In the genomic region with DNA sequence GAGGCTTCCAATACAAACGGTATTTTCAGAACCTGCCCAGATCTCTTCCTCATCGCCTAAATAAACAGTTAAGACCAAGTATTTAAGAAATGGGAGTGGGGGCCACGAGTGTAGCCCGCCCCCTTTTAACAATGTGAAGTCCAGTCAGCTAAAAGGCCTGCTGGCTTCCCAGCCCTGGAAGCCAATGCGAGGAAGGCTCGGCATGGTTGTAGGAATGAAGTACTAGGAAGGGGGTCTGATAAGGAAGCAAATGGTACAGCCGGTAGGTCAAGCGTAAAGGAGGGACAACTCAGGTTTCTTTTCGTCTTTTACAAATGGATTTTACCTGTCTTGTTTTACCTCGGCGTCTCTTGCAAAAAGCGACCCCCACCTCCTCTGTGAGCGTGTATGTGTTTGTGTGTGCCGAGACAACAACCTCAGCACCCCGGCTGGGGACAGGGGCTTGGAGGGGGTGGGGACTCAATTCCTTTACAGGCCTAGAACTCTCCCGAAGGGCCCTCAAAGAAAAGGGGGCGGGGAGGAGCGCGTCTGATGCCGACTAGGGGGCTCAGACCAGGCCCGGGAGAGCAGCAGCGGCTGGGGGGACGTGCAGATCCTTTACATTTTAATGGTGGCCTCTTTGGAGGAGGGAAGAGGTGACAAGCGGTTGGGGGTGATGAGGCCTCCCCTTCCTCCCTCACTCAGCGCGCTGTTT, we compare ENCODE assay signal across 8 cellular contexts.
DNase-seq lines count a peak whose midpoint lies in the region; ATAC-seq and TF ChIP-seq lines count a peak whose summit lies in the region.

No MANE protein-coding gene starts in this region.

- peak; percentile 87 for DNase-seq in DMS 273 (lab: John Stamatoyannopoulos, UW; ENCODE audit: unreplicated experiment)
- DNase-seq in DMS 273 treated with DMSO at 0.1 percent for 48 hours (lab: John Stamatoyannopoulos, UW): no peak
- peak in 4 of 5 donors; percentile 6 to 19 (median 18) for DNase-seq in T-helper 1 cell
- DNase-seq in coronary artery (ENCODE audit: low spot score): peak; percentile 74
- DNase-seq in left colon: peak; percentile 25 to 38
- DNase-seq in stimulated activated CD4-positive, alpha-beta T cell treated with anti-CD3 and anti-CD28 coated beads, Interleukin-2, amount 100 ng/mL, for 24 hours: peak; percentile 38 to 41

- ATAC-seq in HG03354 (IDR thresholded peaks at IDR 0.05; ENCODE audit: poor library complexity, severe bottlenecking, unreplicated experiment) (peak; percentile 20), left colon (peak; percentile 18), GM21515 (IDR thresholded peaks at IDR 0.05; ENCODE audit: unreplicated experiment) (no peak)

- peak overlapping the region; percentile 58 to 87 for H3K27ac ChIP-seq in coronary artery

- peak overlapping the region; percentile 96 for H3K4me3 ChIP-seq in coronary artery

- intact Hi-C loops in left colon (cut with DNase I, micrococcal nuclease): loop anchor here in 1 of 2 donors (10.0 kb wide), 1 partner anchor 734 kb away; a partner anchor contains a TSS

- TF ChIP-seq CTCF in coronary artery (IDR thresholded peaks at IDR 0.05): no peak
